ENCODE assay signal across 18 cellular contexts in genomic region chr2:118077636-118078247, GRCh38.
"Had no signal": no experiment of that assay in that cellular context is flagged by ENCODE, and none has a peak within 500 bp of the region (broad histone marks: within the 10 kb centered on the region; RNA-seq: fewer than 3 reads in every experiment).

No MANE protein-coding gene starts in this region.

- DNase-seq: effector memory CD4-positive, alpha-beta T cell; foreskin fibroblast; glutamatergic neuron; islet precursor cell; left ventricle myocardium inferior; mucosa of descending colon; naive thymus-derived CD8-positive, alpha-beta T cell; right cardiac atrium; stimulated activated CD4-positive, alpha-beta T cell treated with anti-CD3 and anti-CD28 coated beads, Interleukin-4, amount 100 ng/mL, for 1 hour; stimulated activated CD8-positive, alpha-beta memory T cell treated with anti-CD3 and anti-CD28 coated beads, Interleukin-4, amount 100 ng/mL, for 48 hours; stimulated activated naive CD8-positive, alpha-beta T cell treated with anti-CD3 and anti-CD28 coated beads, Interleukin-15, Interleukin-2, amounts not matched to agents 100 U/mL and 50 U/mL, for 24 hours; thyroid gland had no signal

- H3K27me3 ChIP-seq: suprapubic skin, thyroid gland, vagina had no signal

- H3K9me3 ChIP-seq: gastroesophageal sphincter, left ventricle myocardium inferior, mucosa of descending colon, neutrophil, suprapubic skin, thyroid gland, vagina had no signal

- H3K4me3 ChIP-seq: gastroesophageal sphincter, left ventricle myocardium inferior, mucosa of descending colon, suprapubic skin, thyroid gland, vagina had no signal

- H3K4me1 ChIP-seq: gastroesophageal sphincter, left ventricle myocardium inferior, thyroid gland, vagina had no signal

- H3K27ac ChIP-seq: gastroesophageal sphincter, left ventricle myocardium inferior, neutrophil, suprapubic skin, thyroid gland, vagina had no signal

- H3K36me3 ChIP-seq: gastroesophageal sphincter, left ventricle myocardium inferior, neutrophil, suprapubic skin, thyroid gland, vagina had no signal

- ATAC-seq: esophagus mucosa; gastroesophageal sphincter; mucosa of descending colon; naive thymus-derived CD8-positive, alpha-beta T cell; right cardiac atrium; stimulated activated effector memory CD8-positive, alpha-beta T cell treated with anti-CD3 and anti-CD28 coated beads, Interleukin-12 subunit alpha, Interleukin-12 subunit beta, amount 100 ng/mL, for 72 hours; stimulated activated naive CD8-positive, alpha-beta T cell treated with anti-CD3 and anti-CD28 coated beads, Interleukin-15, Interleukin-2, amounts not matched to agents 100 U/mL and 50 U/mL, for 24 hours had no signal
